Comparison of ENCODE assay signal across 1 cellular context in the genomic region with DNA sequence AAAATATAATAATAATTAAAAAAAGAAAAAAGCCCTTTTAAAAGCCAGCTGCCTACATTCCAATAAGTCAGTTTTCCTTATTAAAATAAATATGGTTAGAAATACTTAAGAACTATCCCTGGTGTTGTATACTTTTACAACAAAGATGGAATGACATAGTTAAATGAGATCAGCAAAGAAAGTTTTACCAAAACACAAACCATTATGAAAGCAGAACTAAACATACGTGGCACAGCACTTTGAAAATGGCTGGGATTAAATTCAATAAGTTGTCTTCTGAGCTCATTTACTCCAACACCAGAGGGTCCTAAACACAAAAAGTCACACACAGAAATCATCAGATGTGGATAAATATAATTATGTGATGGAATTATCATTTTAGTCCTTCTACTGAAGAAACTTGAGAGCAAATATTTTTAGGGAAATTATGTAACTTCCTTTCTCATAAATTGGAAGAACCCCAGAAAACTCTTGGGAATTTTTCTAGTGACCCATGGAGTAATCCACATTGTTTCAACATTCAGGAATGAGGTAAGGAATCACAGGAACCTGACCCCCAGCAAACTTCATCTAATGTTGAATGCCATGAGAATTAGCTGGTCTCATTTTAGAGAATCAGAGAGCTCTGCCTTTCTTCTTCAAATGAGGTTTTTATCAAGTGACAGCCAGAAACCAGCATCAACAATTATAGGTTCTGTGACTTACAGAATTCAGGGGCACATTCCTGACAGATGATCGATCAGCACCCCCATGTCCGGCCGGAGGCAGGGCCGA.
TF ChIP-seq lines count a peak whose summit lies in the region.

No MANE protein-coding gene starts in this region.

TF ChIP-seq in GM12878, 131 proteins besides CTCF, POLR2A, EP300 and RAD21:
- TF ChIP-seq, protein P1, sequence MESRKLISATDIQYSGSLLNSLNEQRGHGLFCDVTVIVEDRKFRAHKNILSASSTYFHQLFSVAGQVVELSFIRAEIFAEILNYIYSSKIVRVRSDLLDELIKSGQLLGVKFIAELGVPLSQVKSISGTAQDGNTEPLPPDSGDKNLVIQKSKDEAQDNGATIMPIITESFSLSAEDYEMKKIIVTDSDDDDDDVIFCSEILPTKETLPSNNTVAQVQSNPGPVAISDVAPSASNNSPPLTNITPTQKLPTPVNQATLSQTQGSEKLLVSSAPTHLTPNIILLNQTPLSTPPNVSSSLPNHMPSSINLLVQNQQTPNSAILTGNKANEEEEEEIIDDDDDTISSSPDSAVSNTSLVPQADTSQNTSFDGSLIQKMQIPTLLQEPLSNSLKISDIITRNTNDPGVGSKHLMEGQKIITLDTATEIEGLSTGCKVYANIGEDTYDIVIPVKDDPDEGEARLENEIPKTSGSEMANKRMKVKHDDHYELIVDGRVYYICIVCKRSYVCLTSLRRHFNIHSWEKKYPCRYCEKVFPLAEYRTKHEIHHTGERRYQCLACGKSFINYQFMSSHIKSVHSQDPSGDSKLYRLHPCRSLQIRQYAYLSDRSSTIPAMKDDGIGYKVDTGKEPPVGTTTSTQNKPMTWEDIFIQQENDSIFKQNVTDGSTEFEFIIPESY (IDR thresholded peaks at IDR 0.05), result no peak
- TF ChIP-seq JUND (IDR thresholded peaks at IDR 0.05; ENCODE audit: low read depth, low read length), result no peak
- no peak for TF ChIP-seq YBX1 (IDR thresholded peaks at IDR 0.05)
- TF ChIP-seq, protein P2, sequence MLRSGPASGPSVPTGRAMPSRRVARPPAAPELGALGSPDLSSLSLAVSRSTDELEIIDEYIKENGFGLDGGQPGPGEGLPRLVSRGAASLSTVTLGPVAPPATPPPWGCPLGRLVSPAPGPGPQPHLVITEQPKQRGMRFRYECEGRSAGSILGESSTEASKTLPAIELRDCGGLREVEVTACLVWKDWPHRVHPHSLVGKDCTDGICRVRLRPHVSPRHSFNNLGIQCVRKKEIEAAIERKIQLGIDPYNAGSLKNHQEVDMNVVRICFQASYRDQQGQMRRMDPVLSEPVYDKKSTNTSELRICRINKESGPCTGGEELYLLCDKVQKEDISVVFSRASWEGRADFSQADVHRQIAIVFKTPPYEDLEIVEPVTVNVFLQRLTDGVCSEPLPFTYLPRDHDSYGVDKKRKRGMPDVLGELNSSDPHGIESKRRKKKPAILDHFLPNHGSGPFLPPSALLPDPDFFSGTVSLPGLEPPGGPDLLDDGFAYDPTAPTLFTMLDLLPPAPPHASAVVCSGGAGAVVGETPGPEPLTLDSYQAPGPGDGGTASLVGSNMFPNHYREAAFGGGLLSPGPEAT (IDR thresholded peaks at IDR 0.05; ENCODE audit: low read depth), result no peak
- no peak for TF ChIP-seq FOXK2 (IDR thresholded peaks at IDR 0.05)
- TF ChIP-seq, protein P3, sequence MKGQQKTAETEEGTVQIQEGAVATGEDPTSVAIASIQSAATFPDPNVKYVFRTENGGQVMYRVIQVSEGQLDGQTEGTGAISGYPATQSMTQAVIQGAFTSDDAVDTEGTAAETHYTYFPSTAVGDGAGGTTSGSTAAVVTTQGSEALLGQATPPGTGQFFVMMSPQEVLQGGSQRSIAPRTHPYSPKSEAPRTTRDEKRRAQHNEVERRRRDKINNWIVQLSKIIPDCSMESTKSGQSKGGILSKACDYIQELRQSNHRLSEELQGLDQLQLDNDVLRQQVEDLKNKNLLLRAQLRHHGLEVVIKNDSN (IDR thresholded peaks at IDR 0.05; ENCODE audit: borderline replicate concordance, extremely low read length, insufficient read depth, low read depth, low read length), result no peak
- TF ChIP-seq GATAD2B (conservative IDR thresholded peaks at IDR 0.05; ENCODE audit: low read depth), result no peak
- TF ChIP-seq TCF12 (IDR thresholded peaks at IDR 0.05; ENCODE audit: low read depth, low read length), result no peak
- TF ChIP-seq ZZZ3 (IDR thresholded peaks at IDR 0.05; ENCODE audit: control insufficient read depth, insufficient read length, low read depth), result no peak
- TF ChIP-seq BRCA1 (IDR thresholded peaks at IDR 0.05; ENCODE audit: low read depth, low read length), result no peak
- TF ChIP-seq ZNF207 (IDR thresholded peaks at IDR 0.05; ENCODE audit: borderline replicate concordance), result no peak
- no peak for TF ChIP-seq EGR1 (IDR thresholded peaks at IDR 0.05; ENCODE audit: borderline replicate concordance in 1 of 2, low read depth in 2 of 2, low read length in 2 of 2)
- no peak for TF ChIP-seq WRNIP1 (IDR thresholded peaks at IDR 0.05; ENCODE audit: borderline replicate concordance, low read depth, low read length)
- TF ChIP-seq ATF7 (IDR thresholded peaks at IDR 0.05; ENCODE audit: low read depth), result no peak
- TF ChIP-seq ZNF274 (IDR thresholded peaks at IDR 0.05; ENCODE audit: insufficient read depth, insufficient read length), result no peak
- no peak for TF ChIP-seq SRF (IDR thresholded peaks at IDR 0.05; ENCODE audit: low read depth in 2 of 2, low read length in 2 of 2)
- no peak for TF ChIP-seq CBX5 (IDR thresholded peaks at IDR 0.05; ENCODE audit: low read depth)
- TF ChIP-seq SUZ12 (IDR thresholded peaks at IDR 0.05; ENCODE audit: unreplicated experiment), result no peak
- TF ChIP-seq IKZF1 (conservative IDR thresholded peaks at IDR 0.05), result no peak
- TF ChIP-seq, protein P4, sequence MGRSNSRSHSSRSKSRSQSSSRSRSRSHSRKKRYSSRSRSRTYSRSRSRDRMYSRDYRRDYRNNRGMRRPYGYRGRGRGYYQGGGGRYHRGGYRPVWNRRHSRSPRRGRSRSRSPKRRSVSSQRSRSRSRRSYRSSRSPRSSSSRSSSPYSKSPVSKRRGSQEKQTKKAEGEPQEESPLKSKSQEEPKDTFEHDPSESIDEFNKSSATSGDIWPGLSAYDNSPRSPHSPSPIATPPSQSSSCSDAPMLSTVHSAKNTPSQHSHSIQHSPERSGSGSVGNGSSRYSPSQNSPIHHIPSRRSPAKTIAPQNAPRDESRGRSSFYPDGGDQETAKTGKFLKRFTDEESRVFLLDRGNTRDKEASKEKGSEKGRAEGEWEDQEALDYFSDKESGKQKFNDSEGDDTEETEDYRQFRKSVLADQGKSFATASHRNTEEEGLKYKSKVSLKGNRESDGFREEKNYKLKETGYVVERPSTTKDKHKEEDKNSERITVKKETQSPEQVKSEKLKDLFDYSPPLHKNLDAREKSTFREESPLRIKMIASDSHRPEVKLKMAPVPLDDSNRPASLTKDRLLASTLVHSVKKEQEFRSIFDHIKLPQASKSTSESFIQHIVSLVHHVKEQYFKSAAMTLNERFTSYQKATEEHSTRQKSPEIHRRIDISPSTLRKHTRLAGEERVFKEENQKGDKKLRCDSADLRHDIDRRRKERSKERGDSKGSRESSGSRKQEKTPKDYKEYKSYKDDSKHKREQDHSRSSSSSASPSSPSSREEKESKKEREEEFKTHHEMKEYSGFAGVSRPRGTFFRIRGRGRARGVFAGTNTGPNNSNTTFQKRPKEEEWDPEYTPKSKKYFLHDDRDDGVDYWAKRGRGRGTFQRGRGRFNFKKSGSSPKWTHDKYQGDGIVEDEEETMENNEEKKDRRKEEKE (IDR thresholded peaks at IDR 0.05), result no peak
